ENCODE assay signal across 8 cellular contexts in the genomic region with DNA sequence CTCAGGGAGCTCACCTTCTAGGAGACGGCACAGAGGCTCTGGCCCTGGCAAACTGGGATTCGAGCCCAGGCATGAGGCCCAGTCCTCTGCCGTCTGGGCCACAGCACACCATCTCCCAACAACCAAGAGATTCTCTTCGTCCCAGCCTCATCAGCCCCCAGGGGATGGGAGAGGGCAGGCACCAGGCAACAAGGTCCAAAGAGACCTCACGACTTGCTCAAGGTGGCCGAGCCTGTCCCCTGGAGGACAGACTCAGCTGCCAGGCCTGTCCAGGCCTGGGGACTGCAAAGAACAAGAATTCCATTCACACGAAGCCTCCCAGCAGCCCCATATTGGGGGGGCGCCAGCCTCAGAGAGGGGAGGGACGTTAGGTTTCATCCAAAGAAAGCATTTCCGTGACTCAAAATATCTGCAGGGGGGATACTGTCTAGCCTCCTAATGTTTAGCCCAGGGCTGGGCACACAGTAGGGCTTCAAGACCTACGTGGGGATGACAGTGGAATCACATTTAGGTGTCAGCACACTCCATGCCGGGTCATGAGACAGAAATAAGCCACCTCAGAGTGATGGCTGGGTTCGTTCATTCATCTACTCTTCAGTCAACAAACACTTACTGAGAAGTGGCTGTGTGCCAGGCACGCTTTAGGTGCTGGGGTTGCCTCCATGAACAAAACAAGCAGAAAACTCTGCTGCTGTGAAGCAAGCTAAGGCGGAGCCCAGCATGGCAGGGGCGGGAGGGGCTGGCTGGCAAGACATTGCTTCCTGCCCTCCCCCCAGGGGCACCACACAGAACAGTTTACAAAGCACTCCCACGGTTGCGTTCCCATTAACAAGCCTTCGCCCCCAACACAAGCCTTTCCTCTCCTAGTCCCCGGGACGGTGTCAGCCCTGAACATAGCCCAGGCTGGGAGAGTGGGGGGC. TPM values are rescaled to one million over a fixed set of nuclear protein-coding genes. Genes with fewer than 3 reads are reported as not detected.
DNase-seq lines count a peak whose midpoint lies in the region; ATAC-seq and TF ChIP-seq lines count a peak whose summit lies in the region.

No MANE protein-coding gene starts in this region.

- H3K18ac ChIP-seq in mesendoderm (ENCODE audit: low read length): no peak overlapping the region

- ATAC-seq in DND-41 (ENCODE audit: insufficient read depth, low read depth): peak; percentile 69
- no peak for ATAC-seq in left lobe of liver

- no peak overlapping the region for H4K5ac ChIP-seq in mesendoderm (ENCODE audit: low read length)

- H3K27ac ChIP-seq in DND-41 (ENCODE audit: low read length) (peak overlapping the region; percentile 93), mesendoderm (ENCODE audit: low read depth, low read length) (no peak overlapping the region)

- DNase-seq in DND-41 (peak; percentile 92), NCI-H510A treated with DMSO at 0.1 percent for 48 hours (lab: John Stamatoyannopoulos, UW) (peak; percentile 66), mesendoderm (peak; percentile 28), left lobe of liver (ENCODE audit: low spot score) (no peak), T1000 (lab: John Stamatoyannopoulos, UW) (no peak), NCI-H1092 treated with DMSO at 0.1 percent for 48 hours (lab: John Stamatoyannopoulos, UW) (no peak), LoVo (ENCODE audit: low spot score) (no peak)
- peak; percentile 57 for DNase-seq in activated gamma-delta T cell treated with anti-CD3 and anti-CD28 coated beads, Interleukin-2, amount 50 U/mL, for 16 hours (ENCODE audit: low read depth)

- H3K79me2 ChIP-seq in DND-41 (ENCODE audit: insufficient read depth, low read length) (peaks cover 37% of the 10 kb centered on the region), mesendoderm (ENCODE audit: control insufficient read depth, insufficient read depth, low read length) (no peaks in the 10 kb centered on the region)

- H2BK5ac ChIP-seq in mesendoderm (ENCODE audit: low read length): no peak overlapping the region

- H3K4me3 ChIP-seq in DND-41 (ENCODE audit: low read depth in 1 of 2, low read length in 2 of 2) (peak overlapping the region in 1 of 2 experiments; percentile 44; a peak in 2 of 4 replicates), mesendoderm (ENCODE audit: low read length) (no peak overlapping the region)

- H2BK15ac ChIP-seq in mesendoderm (replicated peaks; ENCODE audit: low read depth): no peak overlapping the region

- no peak overlapping the region for H4K8ac ChIP-seq in mesendoderm (ENCODE audit: low read depth, low read length)

- peak overlapping the region; percentile 21; the same call in 1 of the 2 replicates for H2AFZ ChIP-seq in DND-41 (ENCODE audit: low read depth, low read length)

- H3K23ac ChIP-seq in mesendoderm (ENCODE audit: low read length): no peak overlapping the region

- H3K36me3 ChIP-seq in DND-41 (ENCODE audit: insufficient read depth, low read length) (peaks cover 6% of the 10 kb centered on the region; the same call in 1 of the 2 replicates), mesendoderm (ENCODE audit: control insufficient read depth, insufficient read depth, low read length) (no peaks in the 10 kb centered on the region)

- H3K4me1 ChIP-seq in DND-41 (ENCODE audit: insufficient read depth, low read length): peaks cover 71% of the 10 kb centered on the region
- no peaks in the 10 kb centered on the region for H3K4me1 ChIP-seq in mesendoderm (ENCODE audit: control insufficient read depth, low read depth, low read length)

- no peaks in the 10 kb centered on the region for H3K9me3 ChIP-seq in DND-41 (ENCODE audit: insufficient read depth, low read length, severe bottlenecking)

- H2BK120ac ChIP-seq in mesendoderm (ENCODE audit: low read depth, low read length): no peak overlapping the region

- H3K4ac ChIP-seq in mesendoderm (ENCODE audit: low read depth, low read length): no peak overlapping the region

- peak overlapping the region; percentile 91 for H3K9ac ChIP-seq in DND-41 (ENCODE audit: low read depth, low read length)
- H3K9ac ChIP-seq in mesendoderm (ENCODE audit: low read length): no peak overlapping the region

- no peak overlapping the region for H3K56ac ChIP-seq in mesendoderm (ENCODE audit: low read length)

- no peaks in the 10 kb centered on the region for H3K79me1 ChIP-seq in mesendoderm (ENCODE audit: low read length)

- WGBS in mesendoderm (ENCODE audit: extremely low coverage, insufficient coverage, low lambda C conversion rate): no CpG with 5 or more reads among the region's 21 CpGs

- no peak overlapping the region for H2AK5ac ChIP-seq in mesendoderm (ENCODE audit: low read length)

- H3K4me2 ChIP-seq in DND-41 (ENCODE audit: insufficient read depth, low read length): peak overlapping the region; percentile 95
- H3K4me2 ChIP-seq in mesendoderm (ENCODE audit: low read length): no peak overlapping the region

- no peaks in the 10 kb centered on the region for H4K20me1 ChIP-seq in DND-41 (ENCODE audit: insufficient read depth, low read length)

- H3K27me3 ChIP-seq in DND-41 (ENCODE audit: insufficient read depth, low read length, poor library complexity) (no peaks in the 10 kb centered on the region), mesendoderm (ENCODE audit: insufficient read depth, low read length, poor library complexity) (no peaks in the 10 kb centered on the region)

- TF ChIP-seq CTCF in DND-41 (IDR thresholded peaks at IDR 0.05; ENCODE audit: borderline replicate concordance, extremely low read depth, low read length, poor library complexity, severe bottlenecking): no peak

RNA-seq across cellular contexts. Expression of a gene that starts 1.2 kb away (rescaled TPM):
- 0.14 TPM for polyA plus RNA-seq in mesendoderm (2013, experiment 1 of 2)
- polyA plus RNA-seq in mesendoderm (2013, experiment 2 of 2): 0.18 TPM
- 0.28 TPM for total RNA-seq in left lobe of liver

RNA-seq across cellular contexts. Expression of a gene that starts 11.6 kb away (rescaled TPM):
- polyA plus RNA-seq in mesendoderm (2013, experiment 1 of 2): 26.5 TPM
- polyA plus RNA-seq in mesendoderm (2013, experiment 2 of 2): 27.8 TPM
- total RNA-seq in left lobe of liver: 31.5 TPM

RNA-seq across cellular contexts. Expression of a gene that starts 12.8 kb away (rescaled TPM):
- 0.39 TPM for polyA plus RNA-seq in mesendoderm (2013, experiment 1 of 2)
- 0.41 TPM for polyA plus RNA-seq in mesendoderm (2013, experiment 2 of 2)
- total RNA-seq in left lobe of liver: 1.1 TPM

RNA-seq across cellular contexts. Expression of a gene that starts 15.0 kb away (rescaled TPM):
- polyA plus RNA-seq in mesendoderm (2013, experiment 1 of 2): 216 TPM
- 212 TPM for polyA plus RNA-seq in mesendoderm (2013, experiment 2 of 2)
- total RNA-seq in left lobe of liver: 63.1 TPM

RNA-seq across cellular contexts. Expression of a gene that starts 20.8 kb away (rescaled TPM):
- polyA plus RNA-seq in mesendoderm (2013, experiment 1 of 2): 0.74 TPM
- 1.1 TPM for polyA plus RNA-seq in mesendoderm (2013, experiment 2 of 2)
- 2.2 TPM for total RNA-seq in left lobe of liver

Comparison
In these comparisons a context has a peak if more than half of its experiments do, and no peak if none do; other contexts are left out.
1. DNase-seq: peak in DND-41 (single experiment), NCI-H510A treated with DMSO at 0.1 percent for 48 hours (single experiment), activated gamma-delta T cell treated with anti-CD3 and anti-CD28 coated beads, Interleukin-2, amount 50 U/mL, for 16 hours (single experiment) and mesendoderm (single experiment); none in left lobe of liver (single experiment), T1000 (single experiment), NCI-H1092 treated with DMSO at 0.1 percent for 48 hours (single experiment) and LoVo (single experiment).